In genomic region chr14:23639048-23639890, GRCh38 we compare ENCODE assay signal across 1 cellular context.
TF ChIP-seq lines count a peak whose summit lies in the region.

No MANE protein-coding gene starts in this region.

TF ChIP-seq in HepG2, 621 proteins besides CTCF, POLR2A, EP300 and RAD21 (continued from another document and continues in another):
- peak; percentile 8 for TF ChIP-seq CCAR2 (optimal IDR thresholded peaks at IDR 0.05; ENCODE audit: low read depth, low read length)
- peak; percentile 46; the same call in 1 of the 2 replicates for TF ChIP-seq STAT5B (CRISPR knock-in tag; IDR thresholded peaks at IDR 0.05)
- TF ChIP-seq TCF7L2 (IDR thresholded peaks at IDR 0.05; ENCODE audit: low read depth, low read length) = no peak
- no peak for TF ChIP-seq LCORL (IDR thresholded peaks at IDR 0.05)
- TF ChIP-seq LCORL (CRISPR knock-in tag; IDR thresholded peaks at IDR 0.05) = 0 out of 2 replicates have a peak, but pooled peaks have one; percentile 13
- no peak for TF ChIP-seq ZNF17 (CRISPR knock-in tag; IDR thresholded peaks at IDR 0.05)
- TF ChIP-seq SOX5 (CRISPR knock-in tag; IDR thresholded peaks at IDR 0.05; ENCODE audit: borderline replicate concordance) = peak; percentile 42; the same call in 1 of the 2 replicates
- no peak for TF ChIP-seq NONO (IDR thresholded peaks at IDR 0.05)
- TF ChIP-seq NONO (CRISPR knock-in tag; conservative IDR thresholded peaks at IDR 0.05) = no peak
- peak; percentile 98 for TF ChIP-seq HNRNPK (IDR thresholded peaks at IDR 0.05; ENCODE audit: low read depth, low read length, poor library complexity, severe bottlenecking)
- no peak for TF ChIP-seq ZNF589 (CRISPR knock-in tag; conservative IDR thresholded peaks at IDR 0.05)
- TF ChIP-seq ATRX (CRISPR knock-in tag; IDR thresholded peaks at IDR 0.05; ENCODE audit: borderline replicate concordance) = 0 out of 2 replicates have a peak, but pooled peaks have one; percentile 95
- TF ChIP-seq, protein P1, sequence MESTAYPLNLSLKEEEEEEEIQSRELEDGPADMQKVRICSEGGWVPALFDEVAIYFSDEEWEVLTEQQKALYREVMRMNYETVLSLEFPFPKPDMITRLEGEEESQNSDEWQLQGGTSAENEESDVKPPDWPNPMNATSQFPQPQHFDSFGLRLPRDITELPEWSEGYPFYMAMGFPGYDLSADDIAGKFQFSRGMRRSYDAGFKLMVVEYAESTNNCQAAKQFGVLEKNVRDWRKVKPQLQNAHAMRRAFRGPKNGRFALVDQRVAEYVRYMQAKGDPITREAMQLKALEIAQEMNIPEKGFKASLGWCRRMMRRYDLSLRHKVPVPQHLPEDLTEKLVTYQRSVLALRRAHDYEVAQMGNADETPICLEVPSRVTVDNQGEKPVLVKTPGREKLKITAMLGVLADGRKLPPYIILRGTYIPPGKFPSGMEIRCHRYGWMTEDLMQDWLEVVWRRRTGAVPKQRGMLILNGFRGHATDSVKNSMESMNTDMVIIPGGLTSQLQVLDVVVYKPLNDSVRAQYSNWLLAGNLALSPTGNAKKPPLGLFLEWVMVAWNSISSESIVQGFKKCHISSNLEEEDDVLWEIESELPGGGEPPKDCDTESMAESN (CRISPR knock-in tag; conservative IDR thresholded peaks at IDR 0.05) = peak; percentile 97; the same call in 1 of the 2 replicates
- peak; percentile 94 for TF ChIP-seq ZNF674 (CRISPR knock-in tag; IDR thresholded peaks at IDR 0.05; ENCODE audit: low read depth)
- TF ChIP-seq ZNF660 (CRISPR knock-in tag; IDR thresholded peaks at IDR 0.05; ENCODE audit: borderline replicate concordance, low read depth) = no peak
- no peak; the same call in none of the 2 replicates for TF ChIP-seq ZNF7 (CRISPR knock-in tag; IDR thresholded peaks at IDR 0.05)
- no peak for TF ChIP-seq SP2 (CRISPR knock-in tag; IDR thresholded peaks at IDR 0.05)
- TF ChIP-seq KLF15 (CRISPR knock-in tag; IDR thresholded peaks at IDR 0.05; ENCODE audit: borderline replicate concordance) = no peak
- TF ChIP-seq ZNF576 (CRISPR knock-in tag; IDR thresholded peaks at IDR 0.05) = no peak
- TF ChIP-seq ZC3H4 (CRISPR knock-in tag; IDR thresholded peaks at IDR 0.05; ENCODE audit: borderline replicate concordance) = peak; percentile 98
- TF ChIP-seq ZNF513 (CRISPR knock-in tag; conservative IDR thresholded peaks at IDR 0.05) = no peak
- TF ChIP-seq RARG (CRISPR knock-in tag; IDR thresholded peaks at IDR 0.05; ENCODE audit: low read depth) = peak; percentile 93
- no peak for TF ChIP-seq ZBTB46 (CRISPR knock-in tag; IDR thresholded peaks at IDR 0.05; ENCODE audit: borderline replicate concordance)
- TF ChIP-seq ZNF367 (CRISPR knock-in tag; IDR thresholded peaks at IDR 0.05; ENCODE audit: borderline replicate concordance) = no peak
- no peak for TF ChIP-seq ZHX1 (CRISPR knock-in tag; IDR thresholded peaks at IDR 0.05; ENCODE audit: low read depth)
- TF ChIP-seq ZNF280D (CRISPR knock-in tag; IDR thresholded peaks at IDR 0.05) = peak; percentile 98
- TF ChIP-seq ZNF468 (CRISPR knock-in tag; IDR thresholded peaks at IDR 0.05) = no peak
- TF ChIP-seq ZNF451 (CRISPR knock-in tag; IDR thresholded peaks at IDR 0.05) = peak; percentile 89
- no peak for TF ChIP-seq ZBTB43 (CRISPR knock-in tag; conservative IDR thresholded peaks at IDR 0.05)
- no peak for TF ChIP-seq ZNF780A (CRISPR knock-in tag; IDR thresholded peaks at IDR 0.05)
- peak; percentile 91; the same call in 1 of the 2 replicates for TF ChIP-seq ZNF552 (CRISPR knock-in tag; IDR thresholded peaks at IDR 0.05; ENCODE audit: borderline replicate concordance)
- TF ChIP-seq SIX1 (CRISPR knock-in tag; IDR thresholded peaks at IDR 0.05; ENCODE audit: borderline replicate concordance) = 0 out of 2 replicates have a peak, but pooled peaks have one; percentile 33
- no peak for TF ChIP-seq NFRKB (IDR thresholded peaks at IDR 0.05)
- peak; percentile 41 for TF ChIP-seq RERE (CRISPR knock-in tag; IDR thresholded peaks at IDR 0.05; ENCODE audit: low read depth)
- no peak for TF ChIP-seq BRD4 (CRISPR knock-in tag; IDR thresholded peaks at IDR 0.05)
- TF ChIP-seq ZNF567 (CRISPR knock-in tag; IDR thresholded peaks at IDR 0.05; ENCODE audit: borderline replicate concordance) = 0 out of 2 replicates have a peak, but pooled peaks have one; percentile 41
- TF ChIP-seq ZNF773 (CRISPR knock-in tag; IDR thresholded peaks at IDR 0.05; ENCODE audit: borderline replicate concordance) = no peak
- peak; percentile 86 for TF ChIP-seq ZNF772 (CRISPR knock-in tag; IDR thresholded peaks at IDR 0.05)
- peak; percentile 73 for TF ChIP-seq HIC2 (CRISPR knock-in tag; IDR thresholded peaks at IDR 0.05; ENCODE audit: low read depth)
- TF ChIP-seq NFE2 (CRISPR knock-in tag; IDR thresholded peaks at IDR 0.05) = no peak
